In genomic region chr3:57158316-57158715, GRCh38 we compare ENCODE assay signal across 13 cellular contexts. TPM values are rescaled to one million over a fixed set of nuclear protein-coding genes. Genes with fewer than 3 reads are reported as not detected.
"Had no signal": no experiment of that assay in that cellular context is flagged by ENCODE, and none has a peak within 500 bp of the region (broad histone marks: within the 10 kb centered on the region; RNA-seq: fewer than 3 reads in every experiment).

No MANE protein-coding gene starts in this region.

- H3K27me3 ChIP-seq: dorsolateral prefrontal cortex, esophagus muscularis mucosa, ovary, testis had no signal

- DNase-seq: activated CD4-positive, alpha-beta T cell treated with anti-CD3 and anti-CD28 coated beads, Interleukin-2, amount 10 ng/mL, durations not matched to agents 7 days and 5 days; activated CD4-positive, CD25-positive, alpha-beta regulatory T cell; amygdala; dorsolateral prefrontal cortex; ovary; stimulated activated CD4-positive, alpha-beta T cell treated with anti-CD3 and anti-CD28 coated beads, Interleukin-4, amount 100 ng/mL, for 24 hours; stimulated activated naive CD8-positive, alpha-beta T cell treated with anti-CD3 and anti-CD28 coated beads, Interleukin-15, amount 100 ng/mL, for 72 hours; T-cell; testis; upper lobe of right lung had no signal

- H3K9me3 ChIP-seq: esophagus muscularis mucosa, ovary, testis, upper lobe of right lung had no signal

- H3K36me3 ChIP-seq: esophagus muscularis mucosa, ovary, upper lobe of right lung had no signal

- ATAC-seq: left lobe of liver, T-cell, upper lobe of right lung had no signal

- H3K4me3 ChIP-seq: dorsolateral prefrontal cortex, esophagus muscularis mucosa, ovary, testis, upper lobe of right lung had no signal

- H3K27ac ChIP-seq: dorsolateral prefrontal cortex, esophagus muscularis mucosa, ovary, upper lobe of right lung had no signal

RNA-seq across cellular contexts. Expression of gene IL17RD, which starts 6.8 kb away (rescaled TPM):
- total RNA-seq: activated CD4-positive, alpha-beta T cell treated with anti-CD3 and anti-CD28 coated beads, Interleukin-2, amount 10 ng/mL, durations not matched to agents 7 days and 5 days had no signal

RNA-seq across cellular contexts. Expression of gene HESX1, which starts 41.5 kb away (rescaled TPM):
- total RNA-seq: fibroblast of villous mesenchyme had no signal
